In genomic region chr15:28894631-28895030, GRCh38 we compare ENCODE assay signal across 25 cellular contexts. TPM values are rescaled to one million over a fixed set of nuclear protein-coding genes. Genes with fewer than 3 reads are reported as not detected.
"Had no signal": no experiment of that assay in that cellular context is flagged by ENCODE, and none has a peak within 500 bp of the region (broad histone marks: within the 10 kb centered on the region; RNA-seq: fewer than 3 reads in every experiment).

No MANE protein-coding gene starts in this region.

- H3K27me3 ChIP-seq: ascending aorta, colonic mucosa, esophagus squamous epithelium, heart left ventricle, right atrium auricular region, stomach, transverse colon had no signal

- H3K27me3 Mint-ChIP-seq: activated B cell treated with CpG ODN at 0.5 μM for 24 hours, T-helper 17 cell had no signal

- DNase-seq: activated B cell treated with CpG ODN at 0.5 μM for 24 hours; activated CD4-positive, alpha-beta T cell treated with anti-CD3 and anti-CD28 coated beads for 4 hours; activated CD4-positive, alpha-beta T cell treated with anti-CD3 and anti-CD28 coated beads, Interleukin-2, amount 50 U/mL, for 48 hours; activated CD8-positive, alpha-beta memory T cell treated with anti-CD3 and anti-CD28 coated beads, Interleukin-2, amount 50 U/mL, for 48 hours; activated naive CD4-positive, alpha-beta T cell treated with anti-CD3 and anti-CD28 coated beads, Interleukin-2, amount 10 ng/mL, durations not matched to agents 7 days and 5 days; activated T-cell treated with anti-CD3 and anti-CD28 coated beads, Interleukin-2, amount 50 U/mL, for 48 hours; central memory CD4-positive, alpha-beta T cell; colonic mucosa; endodermal cell; esophagus squamous epithelium; heart left ventricle; left ventricle myocardium superior; psoas muscle; stimulated activated CD4-positive, alpha-beta T cell treated with anti-CD3 and anti-CD28 coated beads, Interleukin-12 subunit alpha, Interleukin-12 subunit beta, amount 100 ng/mL, for 4 hours; stomach; SW 1271; T-helper 17 cell; transverse colon had no signal

- H3K27ac ChIP-seq: ascending aorta, colonic mucosa, esophagus squamous epithelium, gastroesophageal sphincter, heart left ventricle, psoas muscle, right atrium auricular region, stomach, suprapubic skin, transverse colon had no signal

- H3K9me3 Mint-ChIP-seq: activated B cell treated with CpG ODN at 0.5 μM for 24 hours; activated naive CD4-positive, alpha-beta T cell treated with anti-CD3 and anti-CD28 coated beads, Interleukin-2, amount 10 ng/mL, durations not matched to agents 7 days and 5 days had no signal

- H3K4me1 Mint-ChIP-seq: activated B cell treated with CpG ODN at 0.5 μM for 24 hours, endodermal cell had no signal

- H3K4me3 Mint-ChIP-seq: activated B cell treated with CpG ODN at 0.5 μM for 24 hours; activated naive CD4-positive, alpha-beta T cell treated with anti-CD3 and anti-CD28 coated beads, Interleukin-2, amount 10 ng/mL, durations not matched to agents 7 days and 5 days; endodermal cell; T-helper 17 cell had no signal

- H3K4me3 ChIP-seq: ascending aorta, colonic mucosa, esophagus squamous epithelium, gastroesophageal sphincter, heart left ventricle, psoas muscle, right atrium auricular region, stomach, suprapubic skin, transverse colon had no signal

- H3K27ac Mint-ChIP-seq: activated B cell treated with CpG ODN at 0.5 μM for 24 hours; activated naive CD4-positive, alpha-beta T cell treated with anti-CD3 and anti-CD28 coated beads, Interleukin-2, amount 10 ng/mL, durations not matched to agents 7 days and 5 days; endodermal cell; T-helper 17 cell had no signal

- ATAC-seq: gastroesophageal sphincter, heart left ventricle, left ventricle myocardium superior, psoas muscle, T-helper 17 cell had no signal

RNA-seq across cellular contexts. Expression of gene APBA2, which starts 8.9 kb away (rescaled TPM):
- total RNA-seq: activated B cell treated with CpG ODN at 0.5 μM for 24 hours had no signal

RNA-seq across cellular contexts. Expression of gene GOLGA6L7, which starts 46.2 kb away (rescaled TPM):
- total RNA-seq: activated B cell treated with CpG ODN at 0.5 μM for 24 hours; activated CD8-positive, alpha-beta memory T cell treated with anti-CD3 and anti-CD28 coated beads for 36 hours; ascending aorta; colonic mucosa; esophagus squamous epithelium; gastroesophageal sphincter; heart left ventricle; left ventricle myocardium superior; osteocyte; psoas muscle; right atrium auricular region; skeletal muscle tissue; stomach; suprapubic skin; T-helper 17 cell; transverse colon had no signal
